8 cellular contexts compared by ENCODE assay signal in the genomic region with DNA sequence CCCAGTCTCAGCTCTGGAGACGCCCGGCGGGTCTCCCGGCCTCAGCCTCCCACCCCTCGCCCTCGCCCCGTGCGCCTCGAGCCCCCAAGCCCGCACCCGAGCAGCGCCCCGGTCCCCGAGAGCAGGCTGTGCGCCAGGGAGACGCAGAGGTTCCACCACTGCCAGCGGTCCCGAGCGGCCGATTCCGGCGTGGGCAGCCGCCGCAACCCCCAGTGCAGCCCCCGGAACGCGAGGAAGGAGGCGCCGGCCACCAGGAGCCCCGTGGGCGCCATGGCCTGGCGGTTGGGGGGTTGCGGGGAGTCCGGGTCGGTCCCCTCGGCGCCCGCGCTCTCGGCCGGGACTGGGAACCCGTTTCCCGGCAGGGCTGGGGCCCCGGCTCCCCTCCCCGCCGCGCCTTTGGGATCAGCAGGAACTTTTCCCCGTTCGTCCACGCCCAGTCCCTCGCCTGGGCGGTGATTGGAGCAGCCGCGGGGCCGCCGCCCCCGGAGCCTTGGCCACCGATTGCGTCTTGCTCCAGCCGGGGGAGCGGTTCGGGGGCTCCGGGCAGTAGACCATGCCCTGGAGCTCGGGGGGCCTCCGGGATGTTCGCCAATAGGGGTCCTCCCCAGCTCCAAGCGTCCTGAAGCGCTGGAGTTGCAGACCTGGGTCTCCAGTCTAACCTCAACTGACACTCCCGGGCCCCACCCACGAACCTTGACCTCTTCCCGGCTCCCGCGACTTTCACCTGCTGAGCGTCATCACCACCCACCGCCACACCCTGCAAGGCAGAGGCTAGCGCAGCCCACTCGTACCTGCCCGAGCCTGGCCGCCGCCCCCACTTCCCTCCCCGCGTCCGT. TPM values are rescaled to one million over a fixed set of nuclear protein-coding genes. Genes with fewer than 3 reads are reported as not detected.
A peak's percentile ranks its signal among the peaks of the same experiment; 100 is the strongest.
DNase-seq lines count a peak whose midpoint lies in the region; ATAC-seq and TF ChIP-seq lines count a peak whose summit lies in the region.

A gene with protein sequence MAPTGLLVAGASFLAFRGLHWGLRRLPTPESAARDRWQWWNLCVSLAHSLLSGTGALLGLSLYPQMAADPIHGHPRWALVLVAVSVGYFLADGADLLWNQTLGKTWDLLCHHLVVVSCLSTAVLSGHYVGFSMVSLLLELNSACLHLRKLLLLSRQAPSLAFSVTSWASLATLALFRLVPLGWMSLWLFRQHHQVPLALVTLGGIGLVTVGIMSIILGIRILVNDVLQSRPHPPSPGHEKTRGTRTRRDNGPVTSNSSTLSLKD (minus strand): TSS at position 407 of the 836 bp plus-strand sequence. CDS start 135 bp downstream, at position 272.

- no peak for DNase-seq in activated CD4-positive, alpha-beta T cell treated with anti-CD3 and anti-CD28 coated beads, Interleukin-2, amount 10 ng/mL, durations not matched to agents 7 days and 5 days
- DNase-seq in activated CD4-positive, alpha-beta T cell treated with anti-CD3 and anti-CD28 coated beads, Interleukin-2, amount 50 U/mL, for 4 hours = no peak
- DNase-seq in RKO (ENCODE audit: low spot score) (peak; percentile 73), lung (ENCODE audit: low spot score) (peak; percentile 78), tibial nerve (ENCODE audit: low spot score in 2 of 2) (peak in 1 of 2 donors; percentile 59), SKM-1 (lab: John Stamatoyannopoulos, UW; ENCODE audit: unreplicated experiment) (no peak)
- DNase-seq in effector memory CD4-positive, alpha-beta T cell = no peak
- DNase-seq in stimulated activated CD4-positive, alpha-beta T cell treated with anti-CD3 and anti-CD28 coated beads, Interleukin-4, amount 100 ng/mL, for 4 hours = no peak

- no peaks in the 10 kb centered on the region for H3K36me3 ChIP-seq in effector memory CD4-positive, alpha-beta T cell (ENCODE audit: control insufficient read depth, insufficient read depth, low read length)
- H3K36me3 ChIP-seq in lung (ENCODE audit: control insufficient read depth in 2 of 2, insufficient read depth in 2 of 2, low read length in 2 of 2) (peaks cover 9 to 29% of the 10 kb centered on the region in 2 donors), tibial nerve (peaks cover 0 to 24% (median 0%) of the 10 kb centered on the region in 3 donors)

- ATAC-seq in lung (ENCODE audit: insufficient read depth, low FRiP score) = peak; percentile 56

- peak within 1 kb of the TSS; percentile 47 for H3K4me3 Mint-ChIP-seq in activated CD4-positive, alpha-beta T cell treated with anti-CD3 and anti-CD28 coated beads, Interleukin-2, amount 10 ng/mL, durations not matched to agents 7 days and 5 days

- no peaks in the 10 kb centered on the region for H3K27me3 ChIP-seq in effector memory CD4-positive, alpha-beta T cell (replicated peaks; ENCODE audit: control insufficient read depth, insufficient read depth, low read length, poor library complexity, severe bottlenecking)
- H3K27me3 ChIP-seq in lung (ENCODE audit: control insufficient read depth, insufficient read depth) (no peaks in the 10 kb centered on the region), tibial nerve (no peaks in the 10 kb centered on the region)

- peak within 1 kb of the TSS; percentile 31 for H3K27ac Mint-ChIP-seq in activated CD4-positive, alpha-beta T cell treated with anti-CD3 and anti-CD28 coated beads, Interleukin-2, amount 10 ng/mL, durations not matched to agents 7 days and 5 days

- POLR2A ChIA-PET in activated CD4-positive, alpha-beta T cell treated with anti-CD3 and anti-CD28 coated beads, Interleukin-2, amount 10 ng/mL, durations not matched to agents 7 days and 5 days (lab: Charles Lee) = no interaction called here

- peaks cover 40% of the 10 kb centered on the region for H3K27me3 Mint-ChIP-seq in activated CD4-positive, alpha-beta T cell treated with anti-CD3 and anti-CD28 coated beads, Interleukin-2, amount 10 ng/mL, durations not matched to agents 7 days and 5 days

- H3K4me3 ChIP-seq in effector memory CD4-positive, alpha-beta T cell (ENCODE audit: insufficient read depth, low read depth, low read length, poor library complexity, severe bottlenecking) = peak within 1 kb of the TSS; percentile 74
- peak within 1 kb of the TSS; percentile 55 for H3K4me3 ChIP-seq in lung
- H3K4me3 ChIP-seq in tibial nerve = peak within 1 kb of the TSS; percentile 47 to 73 (median 66)

- TF ChIP-seq EP300 in tibial nerve (IDR thresholded peaks at IDR 0.05) = peak in 1 of 2 donors; percentile 66

- H3K9me3 Mint-ChIP-seq in activated CD4-positive, alpha-beta T cell treated with anti-CD3 and anti-CD28 coated beads, Interleukin-2, amount 10 ng/mL, durations not matched to agents 7 days and 5 days = no peaks in the 10 kb centered on the region

- peaks cover 15% of the 10 kb centered on the region for H3K36me3 Mint-ChIP-seq in activated CD4-positive, alpha-beta T cell treated with anti-CD3 and anti-CD28 coated beads, Interleukin-2, amount 10 ng/mL, durations not matched to agents 7 days and 5 days (ENCODE audit: low read depth)

- H3K9me3 ChIP-seq in effector memory CD4-positive, alpha-beta T cell (ENCODE audit: control insufficient read depth, low read length) = no peaks in the 10 kb centered on the region
- H3K9me3 ChIP-seq in lung (ENCODE audit: control insufficient read depth in 2 of 2, insufficient read depth in 1 of 2, low read length in 1 of 2) = no peaks in the 10 kb centered on the region
- H3K9me3 ChIP-seq in tibial nerve = no peaks in the 10 kb centered on the region

- no peak for TF ChIP-seq CTCF in lung (IDR thresholded peaks at IDR 0.05; ENCODE audit: control extremely low read depth, extremely low read depth)
- TF ChIP-seq CTCF in tibial nerve (IDR thresholded peaks at IDR 0.05) = peak in 1 of 5 experiments; percentile 15

- peaks cover 21% of the 10 kb centered on the region for H3K4me1 ChIP-seq in effector memory CD4-positive, alpha-beta T cell (ENCODE audit: control insufficient read depth, insufficient read depth, low read length, poor library complexity, severe bottlenecking)
- H3K4me1 ChIP-seq in lung (ENCODE audit: control insufficient read depth in 2 of 2, insufficient read depth in 2 of 2, low read length in 2 of 2) = peaks cover 0 to 11% of the 10 kb centered on the region in 2 donors
- peaks cover 0 to 63% (median 28%) of the 10 kb centered on the region in 4 donors for H3K4me1 ChIP-seq in tibial nerve

- peak within 1 kb of the TSS; percentile 34 for H3K27ac ChIP-seq in effector memory CD4-positive, alpha-beta T cell (ENCODE audit: insufficient read depth, low read length, poor library complexity, severe bottlenecking)
- H3K27ac ChIP-seq in lung (ENCODE audit: low read depth in 1 of 2, low read length in 1 of 2) (peak within 1 kb of the TSS; percentile 58 to 69), tibial nerve (peak within 1 kb of the TSS; percentile 61 to 89 (median 86))

- CTCF ChIA-PET in activated CD4-positive, alpha-beta T cell treated with anti-CD3 and anti-CD28 coated beads, Interleukin-2, amount 10 ng/mL, durations not matched to agents 7 days and 5 days (lab: Charles Lee) = interaction anchor here (0.8 to 1.5 kb wide), 2 partner anchors 10 to 216 kb away, joined by 5 to 8 read pairs; no protein-coding TSS in a partner anchor

- 2% methylated on average over 65 to 83 of the region's 83 CpGs for WGBS in lung, 2 donors
- WGBS in tibial nerve, 2 donors = 7 to 27% methylated on average over 7 to 39 of the region's 83 CpGs

- peaks cover 30% of the 10 kb centered on the region for H3K4me1 Mint-ChIP-seq in activated CD4-positive, alpha-beta T cell treated with anti-CD3 and anti-CD28 coated beads, Interleukin-2, amount 10 ng/mL, durations not matched to agents 7 days and 5 days

- TF ChIP-seq POLR2A in tibial nerve (IDR thresholded peaks at IDR 0.05) = peak in 1 of 2 donors; percentile 14

RNA-seq across cellular contexts. Expression of the gene that starts here (rescaled TPM):
- total RNA-seq in activated CD4-positive, alpha-beta T cell treated with anti-CD3 and anti-CD28 coated beads, Interleukin-2, amount 10 ng/mL, durations not matched to agents 7 days and 5 days = under 1 TPM; 0.07 to 0.12 TPM
- total RNA-seq in lung (10 to 100 TPM; 13.3 to 16.1 TPM), tibial nerve (10 to 100 TPM in 3 of 4 donors, 1 to 10 TPM in 1; 7.5 to 11.8 (median 11.1) TPM)
- 1 to 10 TPM; 4.4 to 6.2 TPM for polyA plus RNA-seq in lung

Comparison
In these comparisons a context has a peak if more than half of its experiments do, and no peak if none do; other contexts are left out.
1. RNA of the gene that starts here (total RNA-seq): 13.3 to 16.1 TPM in lung and 7.5 to 11.8 TPM in tibial nerve; 0.07 to 0.12 TPM in activated CD4-positive, alpha-beta T cell treated with anti-CD3 and anti-CD28 coated beads, Interleukin-2, amount 10 ng/mL, durations not matched to agents 7 days and 5 days; every median in the first group is over 4 times any median in the second.
2. DNase-seq: peak in RKO (single experiment) and lung (single experiment); none in activated CD4-positive, alpha-beta T cell treated with anti-CD3 and anti-CD28 coated beads, Interleukin-2, amount 10 ng/mL, durations not matched to agents 7 days and 5 days (single experiment), activated CD4-positive, alpha-beta T cell treated with anti-CD3 and anti-CD28 coated beads, Interleukin-2, amount 50 U/mL, for 4 hours (0 of 2), effector memory CD4-positive, alpha-beta T cell (0 of 3), SKM-1 (single experiment) and stimulated activated CD4-positive, alpha-beta T cell treated with anti-CD3 and anti-CD28 coated beads, Interleukin-4, amount 100 ng/mL, for 4 hours (0 of 2).
3. H3K27ac ChIP-seq: peak in every context shown above with its lines; median percentile 86 in tibial nerve; 64 in lung; 34 in effector memory CD4-positive, alpha-beta T cell.
4. Peak in every context shown above with its lines, with median percentiles within 50 percentile points of each other: H3K4me3 ChIP-seq.